ENCODE assay signal across 1 cellular context in genomic region chr12:111322336-111323250, GRCh38.
TF ChIP-seq lines count a peak whose summit lies in the region.

No MANE protein-coding gene starts in this region.

TF ChIP-seq in HepG2, 621 proteins besides CTCF, POLR2A, EP300 and RAD21 (continued from another document):
- TF ChIP-seq ZHX1 (CRISPR knock-in tag; IDR thresholded peaks at IDR 0.05; ENCODE audit: low read depth) (no peak), ZNF670 (CRISPR knock-in tag; IDR thresholded peaks at IDR 0.05; ENCODE audit: borderline replicate concordance) (no peak), ZNF619 (CRISPR knock-in tag; IDR thresholded peaks at IDR 0.05) (no peak), ZNF782 (CRISPR knock-in tag; IDR thresholded peaks at IDR 0.05; ENCODE audit: borderline replicate concordance) (no peak), YEATS4 (CRISPR knock-in tag; IDR thresholded peaks at IDR 0.05; ENCODE audit: borderline replicate concordance) (no peak), BORCS8-MEF2B (CRISPR knock-in tag; IDR thresholded peaks at IDR 0.05) (no peak), YEATS2 (CRISPR knock-in tag; IDR thresholded peaks at IDR 0.05; ENCODE audit: borderline replicate concordance) (no peak), SMARCC2 (IDR thresholded peaks at IDR 0.05) (no peak), ZNF724P (CRISPR knock-in tag; IDR thresholded peaks at IDR 0.05; ENCODE audit: borderline replicate concordance) (no peak), ZNF180 (CRISPR knock-in tag; IDR thresholded peaks at IDR 0.05; ENCODE audit: borderline replicate concordance, low read depth) (no peak), ZNF446 (CRISPR knock-in tag; IDR thresholded peaks at IDR 0.05) (no peak), ZNF607 (CRISPR knock-in tag; IDR thresholded peaks at IDR 0.05; ENCODE audit: borderline replicate concordance) (no peak), GABPA (IDR thresholded peaks at IDR 0.05; ENCODE audit: low read depth, low read length) (no peak), GABPA (CRISPR knock-in tag; IDR thresholded peaks at IDR 0.05; ENCODE audit: low read depth) (no peak), SMAD1 (CRISPR knock-in tag; IDR thresholded peaks at IDR 0.05; ENCODE audit: borderline replicate concordance, low read depth) (no peak), CAMTA2 (CRISPR knock-in tag; IDR thresholded peaks at IDR 0.05; ENCODE audit: borderline replicate concordance) (no peak)
- TF ChIP-seq, protein P1, sequence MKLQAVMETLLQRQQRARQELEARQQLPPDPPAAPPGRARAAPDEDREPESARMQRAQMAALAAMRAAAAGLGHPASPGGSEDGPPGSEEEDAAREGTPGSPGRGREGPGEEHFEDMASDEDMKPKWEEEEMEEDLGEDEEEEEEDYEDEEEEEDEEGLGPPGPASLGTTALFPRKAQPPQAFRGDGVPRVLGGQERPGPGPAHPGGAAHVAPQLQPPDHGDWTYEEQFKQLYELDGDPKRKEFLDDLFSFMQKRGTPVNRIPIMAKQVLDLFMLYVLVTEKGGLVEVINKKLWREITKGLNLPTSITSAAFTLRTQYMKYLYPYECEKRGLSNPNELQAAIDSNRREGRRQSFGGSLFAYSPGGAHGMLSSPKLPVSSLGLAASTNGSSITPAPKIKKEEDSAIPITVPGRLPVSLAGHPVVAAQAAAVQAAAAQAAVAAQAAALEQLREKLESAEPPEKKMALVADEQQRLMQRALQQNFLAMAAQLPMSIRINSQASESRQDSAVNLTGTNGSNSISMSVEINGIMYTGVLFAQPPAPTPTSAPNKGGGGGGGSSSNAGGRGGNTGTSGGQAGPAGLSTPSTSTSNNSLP (IDR thresholded peaks at IDR 0.05; ENCODE audit: low read depth, low read length), result no peak
